ENCODE assay signal across 1 cellular context in the genomic region with DNA sequence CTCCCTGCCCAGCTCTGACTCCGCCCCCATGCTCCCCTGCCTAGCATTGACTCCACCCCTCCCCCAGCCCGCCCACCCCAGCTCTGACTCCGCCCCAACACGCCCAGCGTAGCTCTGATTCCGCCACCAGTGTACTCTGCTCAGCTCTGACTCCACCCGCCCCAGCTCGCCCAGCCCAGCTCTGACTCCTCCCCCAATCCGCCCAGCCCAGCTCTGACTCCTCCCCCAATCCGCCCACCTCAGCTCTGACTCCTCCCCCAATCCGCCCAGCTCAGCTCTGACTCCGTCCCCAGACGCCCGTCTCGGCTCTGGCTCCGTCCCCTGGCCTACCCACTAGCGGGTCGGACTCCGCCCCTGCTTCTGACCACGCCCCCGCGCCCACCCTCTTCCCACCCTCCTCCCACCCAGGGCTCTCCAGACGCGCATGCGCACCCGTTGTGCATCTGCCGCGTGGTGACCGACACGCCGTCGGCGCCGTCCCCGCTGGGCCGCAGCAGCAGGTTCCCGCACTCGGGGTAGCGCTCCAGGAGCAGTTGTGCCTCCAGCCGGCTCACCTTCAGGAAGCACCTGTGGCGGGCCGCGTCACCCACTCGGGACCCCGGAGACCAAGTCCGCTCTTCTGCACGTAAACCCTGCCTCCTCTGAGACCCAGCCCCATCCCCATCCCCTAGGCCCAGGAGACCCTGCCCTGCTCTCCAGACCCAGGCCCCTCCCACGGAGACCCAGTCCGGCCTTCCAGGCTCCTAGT.
TF ChIP-seq lines count a peak whose summit lies in the region.

No MANE protein-coding gene starts in this region.

TF ChIP-seq in K562, 482 proteins besides CTCF, POLR2A, EP300 and RAD21 (continued from another document and continues in another):
- TF ChIP-seq PREB (CRISPR knock-in tag; IDR thresholded peaks at IDR 0.05) (no peak), TAF7 (tag; IDR thresholded peaks at IDR 0.05) (0 out of 2 replicates have a peak, but pooled peaks have one; percentile 36), LCOR (CRISPR knock-in tag; IDR thresholded peaks at IDR 0.05) (no peak; the same call in 1 of the 2 replicates), CHCHD3 (CRISPR knock-in tag; IDR thresholded peaks at IDR 0.05) (no peak), NUFIP1 (IDR thresholded peaks at IDR 0.05; ENCODE audit: partially characterized antibody) (no peak), HMG20B (CRISPR knock-in tag; IDR thresholded peaks at IDR 0.05) (no peak), ZNF316 (IDR thresholded peaks at IDR 0.05) (no peak), UBTF (IDR thresholded peaks at IDR 0.05; ENCODE audit: borderline replicate concordance in 1 of 2, low read depth in 2 of 2, low read length in 2 of 2) (peak; percentile 58 to 100; a peak in 3 of 4 replicates), SIN3B (IDR thresholded peaks at IDR 0.05; ENCODE audit: low read depth) (no peak), ZNF511 (CRISPR knock-in tag; IDR thresholded peaks at IDR 0.05) (peak; percentile 52; the same call in 1 of the 2 replicates), TFAP4 (CRISPR knock-in tag; IDR thresholded peaks at IDR 0.05; ENCODE audit: borderline replicate concordance) (peak; percentile 65), PHB2 (IDR thresholded peaks at IDR 0.05; ENCODE audit: low read depth) (no peak), USF2 (CRISPR knock-in tag; IDR thresholded peaks at IDR 0.05) (no peak), ZNF12 (CRISPR knock-in tag; IDR thresholded peaks at IDR 0.05) (peak; percentile 62; the same call in 1 of the 2 replicates), DPF2 (IDR thresholded peaks at IDR 0.05) (no peak), WHSC1 (IDR thresholded peaks at IDR 0.05; ENCODE audit: low read length) (no peak), MTF1 (CRISPR knock-in tag; IDR thresholded peaks at IDR 0.05; ENCODE audit: borderline replicate concordance) (no peak), FOXK2 (conservative IDR thresholded peaks at IDR 0.05 in 1 of 2, IDR thresholded peaks at IDR 0.05 in 1 of 2; ENCODE audit: low read depth in 2 of 2) (no peak), RBFOX2 (IDR thresholded peaks at IDR 0.05; ENCODE audit: low read depth, low read length) (peak; percentile 90), ILK (tag; IDR thresholded peaks at IDR 0.05; ENCODE audit: borderline replicate concordance, low read depth) (no peak), ZBTB8A (IDR thresholded peaks at IDR 0.05; ENCODE audit: partially characterized antibody) (no peak), TAF15 (IDR thresholded peaks at IDR 0.05; ENCODE audit: low read depth, low read length) (no peak), ZBTB7A (IDR thresholded peaks at IDR 0.05; ENCODE audit: borderline replicate concordance, control insufficient read depth, low read depth, low read length) (no peak; the same call in 1 of the 2 replicates), TAL1 (IDR thresholded peaks at IDR 0.05) (no peak), TAF1 (IDR thresholded peaks at IDR 0.05; ENCODE audit: control insufficient read depth, extremely low read depth, insufficient read depth, low read length, severe bottlenecking) (peak; percentile 74), ZNF79 (CRISPR knock-in tag; IDR thresholded peaks at IDR 0.05; ENCODE audit: low read depth) (no peak), YBX1 (IDR thresholded peaks at IDR 0.05) (no peak), MAZ (CRISPR knock-in tag; conservative IDR thresholded peaks at IDR 0.05 in 1 of 2, IDR thresholded peaks at IDR 0.05 in 1 of 2) (0 out of 4 replicates have a peak, but pooled peaks of 1 of the 2 experiments have one; percentile 55), SP2 (IDR thresholded peaks at IDR 0.05; ENCODE audit: extremely low read depth, low read depth, low read length, poor library complexity, severe bottlenecking) (peak; percentile 73), IFI16 (CRISPR knock-in tag; IDR thresholded peaks at IDR 0.05) (no peak), MCM2 (IDR thresholded peaks at IDR 0.05; ENCODE audit: low read depth) (no peak), ZFP36 (IDR thresholded peaks at IDR 0.05; ENCODE audit: low read depth, low read length, partially characterized antibody) (peak; percentile 7), ERF (CRISPR knock-in tag; IDR thresholded peaks at IDR 0.05) (0 out of 2 replicates have a peak, but pooled peaks have one; percentile 66), STAT5B (CRISPR knock-in tag; IDR thresholded peaks at IDR 0.05) (no peak), ZNF23 (CRISPR knock-in tag; IDR thresholded peaks at IDR 0.05) (no peak), ZNF431 (CRISPR knock-in tag; IDR thresholded peaks at IDR 0.05) (no peak), MCM5 (IDR thresholded peaks at IDR 0.05; ENCODE audit: low read depth) (no peak), POLR2AphosphoS5 (IDR thresholded peaks at IDR 0.05; ENCODE audit: control insufficient read depth, insufficient read depth, low read depth, low read length) (peak; percentile 73), ZNF197 (CRISPR knock-in tag; IDR thresholded peaks at IDR 0.05; ENCODE audit: low read depth) (no peak), NFE2L1 (tag; IDR thresholded peaks at IDR 0.05; ENCODE audit: borderline replicate concordance, low read depth) (no peak), ZNF263 (CRISPR knock-in tag; IDR thresholded peaks at IDR 0.05; ENCODE audit: borderline replicate concordance) (peak; percentile 37; the same call in 1 of the 2 replicates)
- TF ChIP-seq, protein P1, sequence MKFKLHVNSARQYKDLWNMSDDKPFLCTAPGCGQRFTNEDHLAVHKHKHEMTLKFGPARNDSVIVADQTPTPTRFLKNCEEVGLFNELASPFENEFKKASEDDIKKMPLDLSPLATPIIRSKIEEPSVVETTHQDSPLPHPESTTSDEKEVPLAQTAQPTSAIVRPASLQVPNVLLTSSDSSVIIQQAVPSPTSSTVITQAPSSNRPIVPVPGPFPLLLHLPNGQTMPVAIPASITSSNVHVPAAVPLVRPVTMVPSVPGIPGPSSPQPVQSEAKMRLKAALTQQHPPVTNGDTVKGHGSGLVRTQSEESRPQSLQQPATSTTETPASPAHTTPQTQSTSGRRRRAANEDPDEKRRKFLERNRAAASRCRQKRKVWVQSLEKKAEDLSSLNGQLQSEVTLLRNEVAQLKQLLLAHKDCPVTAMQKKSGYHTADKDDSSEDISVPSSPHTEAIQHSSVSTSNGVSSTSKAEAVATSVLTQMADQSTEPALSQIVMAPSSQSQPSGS (CRISPR knock-in tag; IDR thresholded peaks at IDR 0.05): no peak
- TF ChIP-seq, protein P2, sequence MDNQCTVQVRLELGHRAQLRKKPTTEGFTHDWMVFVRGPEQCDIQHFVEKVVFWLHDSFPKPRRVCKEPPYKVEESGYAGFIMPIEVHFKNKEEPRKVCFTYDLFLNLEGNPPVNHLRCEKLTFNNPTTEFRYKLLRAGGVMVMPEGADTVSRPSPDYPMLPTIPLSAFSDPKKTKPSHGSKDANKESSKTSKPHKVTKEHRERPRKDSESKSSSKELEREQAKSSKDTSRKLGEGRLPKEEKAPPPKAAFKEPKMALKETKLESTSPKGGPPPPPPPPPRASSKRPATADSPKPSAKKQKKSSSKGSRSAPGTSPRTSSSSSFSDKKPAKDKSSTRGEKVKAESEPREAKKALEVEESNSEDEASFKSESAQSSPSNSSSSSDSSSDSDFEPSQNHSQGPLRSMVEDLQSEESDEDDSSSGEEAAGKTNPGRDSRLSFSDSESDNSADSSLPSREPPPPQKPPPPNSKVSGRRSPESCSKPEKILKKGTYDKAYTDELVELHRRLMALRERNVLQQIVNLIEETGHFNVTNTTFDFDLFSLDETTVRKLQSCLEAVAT (IDR thresholded peaks at IDR 0.05): no peak
- TF ChIP-seq, protein P3, sequence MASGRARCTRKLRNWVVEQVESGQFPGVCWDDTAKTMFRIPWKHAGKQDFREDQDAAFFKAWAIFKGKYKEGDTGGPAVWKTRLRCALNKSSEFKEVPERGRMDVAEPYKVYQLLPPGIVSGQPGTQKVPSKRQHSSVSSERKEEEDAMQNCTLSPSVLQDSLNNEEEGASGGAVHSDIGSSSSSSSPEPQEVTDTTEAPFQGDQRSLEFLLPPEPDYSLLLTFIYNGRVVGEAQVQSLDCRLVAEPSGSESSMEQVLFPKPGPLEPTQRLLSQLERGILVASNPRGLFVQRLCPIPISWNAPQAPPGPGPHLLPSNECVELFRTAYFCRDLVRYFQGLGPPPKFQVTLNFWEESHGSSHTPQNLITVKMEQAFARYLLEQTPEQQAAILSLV (tag; IDR thresholded peaks at IDR 0.05): no peak
- TF ChIP-seq, protein P4, sequence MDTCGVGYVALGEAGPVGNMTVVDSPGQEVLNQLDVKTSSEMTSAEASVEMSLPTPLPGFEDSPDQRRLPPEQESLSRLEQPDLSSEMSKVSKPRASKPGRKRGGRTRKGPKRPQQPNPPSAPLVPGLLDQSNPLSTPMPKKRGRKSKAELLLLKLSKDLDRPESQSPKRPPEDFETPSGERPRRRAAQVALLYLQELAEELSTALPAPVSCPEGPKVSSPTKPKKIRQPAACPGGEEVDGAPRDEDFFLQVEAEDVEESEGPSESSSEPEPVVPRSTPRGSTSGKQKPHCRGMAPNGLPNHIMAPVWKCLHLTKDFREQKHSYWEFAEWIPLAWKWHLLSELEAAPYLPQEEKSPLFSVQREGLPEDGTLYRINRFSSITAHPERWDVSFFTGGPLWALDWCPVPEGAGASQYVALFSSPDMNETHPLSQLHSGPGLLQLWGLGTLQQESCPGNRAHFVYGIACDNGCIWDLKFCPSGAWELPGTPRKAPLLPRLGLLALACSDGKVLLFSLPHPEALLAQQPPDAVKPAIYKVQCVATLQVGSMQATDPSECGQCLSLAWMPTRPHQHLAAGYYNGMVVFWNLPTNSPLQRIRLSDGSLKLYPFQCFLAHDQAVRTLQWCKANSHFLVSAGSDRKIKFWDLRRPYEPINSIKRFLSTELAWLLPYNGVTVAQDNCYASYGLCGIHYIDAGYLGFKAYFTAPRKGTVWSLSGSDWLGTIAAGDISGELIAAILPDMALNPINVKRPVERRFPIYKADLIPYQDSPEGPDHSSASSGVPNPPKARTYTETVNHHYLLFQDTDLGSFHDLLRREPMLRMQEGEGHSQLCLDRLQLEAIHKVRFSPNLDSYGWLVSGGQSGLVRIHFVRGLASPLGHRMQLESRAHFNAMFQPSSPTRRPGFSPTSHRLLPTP (IDR thresholded peaks at IDR 0.05; ENCODE audit: borderline replicate concordance, extremely low read depth, insufficient read length): no peak
- TF ChIP-seq, protein P5, sequence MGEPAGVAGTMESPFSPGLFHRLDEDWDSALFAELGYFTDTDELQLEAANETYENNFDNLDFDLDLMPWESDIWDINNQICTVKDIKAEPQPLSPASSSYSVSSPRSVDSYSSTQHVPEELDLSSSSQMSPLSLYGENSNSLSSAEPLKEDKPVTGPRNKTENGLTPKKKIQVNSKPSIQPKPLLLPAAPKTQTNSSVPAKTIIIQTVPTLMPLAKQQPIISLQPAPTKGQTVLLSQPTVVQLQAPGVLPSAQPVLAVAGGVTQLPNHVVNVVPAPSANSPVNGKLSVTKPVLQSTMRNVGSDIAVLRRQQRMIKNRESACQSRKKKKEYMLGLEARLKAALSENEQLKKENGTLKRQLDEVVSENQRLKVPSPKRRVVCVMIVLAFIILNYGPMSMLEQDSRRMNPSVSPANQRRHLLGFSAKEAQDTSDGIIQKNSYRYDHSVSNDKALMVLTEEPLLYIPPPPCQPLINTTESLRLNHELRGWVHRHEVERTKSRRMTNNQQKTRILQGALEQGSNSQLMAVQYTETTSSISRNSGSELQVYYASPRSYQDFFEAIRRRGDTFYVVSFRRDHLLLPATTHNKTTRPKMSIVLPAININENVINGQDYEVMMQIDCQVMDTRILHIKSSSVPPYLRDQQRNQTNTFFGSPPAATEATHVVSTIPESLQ (CRISPR knock-in tag; IDR thresholded peaks at IDR 0.05): 0 out of 2 replicates have a peak, but pooled peaks have one; percentile 55
